1 cellular context compared by ENCODE assay signal in the genomic region with DNA sequence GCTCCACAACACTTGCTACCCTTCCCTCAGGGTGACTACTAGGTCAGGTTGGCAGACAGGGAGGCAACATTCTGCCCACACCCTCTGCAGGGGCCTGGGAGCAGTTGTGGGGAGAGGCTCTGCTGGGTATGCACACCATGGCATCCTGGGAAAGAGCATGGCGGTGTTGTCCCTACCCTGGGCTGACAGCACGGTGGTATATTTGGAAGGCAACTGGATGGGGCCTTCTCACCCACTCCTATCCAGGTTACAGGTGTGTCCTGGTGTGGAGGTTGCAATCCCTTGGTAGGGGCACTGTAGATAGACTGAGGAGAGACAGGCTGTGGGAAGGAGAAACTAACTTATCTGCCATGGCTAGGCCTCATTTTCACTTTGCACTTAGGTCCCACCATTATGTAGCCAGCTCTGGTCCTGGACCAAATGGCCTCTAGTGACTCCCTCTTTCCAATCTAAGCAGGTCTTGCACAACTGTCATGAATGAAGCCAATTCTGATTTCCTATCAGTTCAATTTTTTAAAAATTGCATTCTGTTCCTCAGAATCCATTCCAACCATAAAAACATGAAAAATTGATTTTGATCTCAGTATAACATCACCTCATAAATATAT.
TF ChIP-seq lines count a peak whose summit lies in the region.

No MANE protein-coding gene starts in this region.

TF ChIP-seq in IMR-90, 13 proteins besides CTCF, POLR2A, EP300 and RAD21:
- TF ChIP-seq CEBPB (IDR thresholded peaks at IDR 0.05; ENCODE audit: low read depth, low read length) (0 out of 2 replicates have a peak, but pooled peaks have one; percentile 26), FOS (IDR thresholded peaks at IDR 0.05; ENCODE audit: low read depth, low read length) (no peak), SMC3 (IDR thresholded peaks at IDR 0.05; ENCODE audit: low read depth, low read length) (no peak), BHLHE40 (IDR thresholded peaks at IDR 0.05; ENCODE audit: low read depth, low read length) (no peak), MXI1 (IDR thresholded peaks at IDR 0.05; ENCODE audit: borderline replicate concordance, low read depth, low read length) (no peak)
